ENCODE assay signal across 8 cellular contexts in genomic region chr15:40782609-40783227, GRCh38. TPM values are rescaled to one million over a fixed set of nuclear protein-coding genes. Genes with fewer than 3 reads are reported as not detected.
A peak's percentile ranks its signal among the peaks of the same experiment; 100 is the strongest.
DNase-seq lines count a peak whose midpoint lies in the region; ATAC-seq and TF ChIP-seq lines count a peak whose summit lies in the region.

No MANE protein-coding gene starts in this region.

- TF ChIP-seq POLR2A in heart left ventricle (IDR thresholded peaks at IDR 0.05), result no peak

- POLR2A ChIA-PET in Panc1 (lab: Charles Lee), result no interaction called here

- H3K4me1 ChIP-seq in Panc1 (ENCODE audit: control insufficient read depth, insufficient read depth, low read length), result peaks cover 5% of the 10 kb centered on the region; the same call in 1 of the 2 replicates
- H3K4me1 ChIP-seq in heart left ventricle, result peaks cover 0 to 16% (median 9%) of the 10 kb centered on the region in 12 donors

- CTCF ChIA-PET in Panc1 (lab: Charles Lee), result interaction anchor here (0.5 to 1.5 kb wide), 6 partner anchors 17 to 391 kb away, joined by 4 to 5 read pairs (median 4); partner anchors contain the start of genes DNAJC17 and ZFYVE19

- H3K36me3 ChIP-seq in Panc1 (ENCODE audit: control insufficient read depth, insufficient read depth, low read length), result no peaks in the 10 kb centered on the region; the same call in 1 of the 2 replicates
- peaks cover 0 to 28% (median 23%) of the 10 kb centered on the region in 9 donors for H3K36me3 ChIP-seq in heart left ventricle

- no peaks in the 10 kb centered on the region for H3K27me3 ChIP-seq in Panc1 (ENCODE audit: control insufficient read depth, insufficient read depth, low read length)
- no peaks in the 10 kb centered on the region for H3K27me3 ChIP-seq in heart left ventricle

- DNase-seq in NCI-H82 (lab: John Stamatoyannopoulos, UW), result peak; percentile 82
- no peak for DNase-seq in NCI-H82 treated with DMSO at 0.1 percent for 48 hours (lab: John Stamatoyannopoulos, UW; ENCODE audit: unreplicated experiment)
- DNase-seq in HK-2 (ENCODE audit: unreplicated experiment), result peak; percentile 59
- DNase-seq in Panc1 (ENCODE audit: low read depth, low spot score), result peak; percentile 35
- peak; percentile 67 for DNase-seq in activated T-helper 1 cell treated with Interleukin-2 at 50 U/mL for 16 hours (ENCODE audit: low read depth)
- DNase-seq in heart left ventricle, result peak in 2 of 5 donors; percentile 43 to 51
- DNase-seq in stimulated activated CD4-positive, alpha-beta T cell treated with anti-CD3 and anti-CD28 coated beads, Interleukin-15, amount 100 ng/mL, for 48 hours (ENCODE audit: low read depth in 2 of 2), result peak; percentile 64 to 70
- no peak for DNase-seq in putamen (ENCODE audit: low spot score)

- in situ Hi-C loops in Panc1 (cut with HindIII; ENCODE audit: low pct_unique_long_range_greater_than_20kb, low sequenced_read_pairs), result loop anchor here (25.0 kb wide), 1 partner anchor 145 kb away; no protein-coding TSS in a partner anchor

- H3K9me3 ChIP-seq in Panc1 (ENCODE audit: control insufficient read depth, insufficient read depth, low read depth, low read length) (no peaks in the 10 kb centered on the region), heart left ventricle (no peaks in the 10 kb centered on the region)

- TF ChIP-seq CTCF in Panc1 (IDR thresholded peaks at IDR 0.05), result peak; percentile 87; the same call in 1 of the 2 replicates
- TF ChIP-seq CTCF in heart left ventricle (IDR thresholded peaks at IDR 0.05), result peak; percentile 16 to 59 (median 48)

- H3K27ac ChIP-seq in Panc1 (ENCODE audit: low read length), result no peak overlapping the region
- H3K27ac ChIP-seq in heart left ventricle, result no peak overlapping the region

- intact Hi-C loops in Panc1 (cut with micrococcal nuclease; ENCODE audit: unreplicated experiment), result loop anchor here (10.0 kb wide), 1 partner anchor 108 kb away; no protein-coding TSS in a partner anchor
- intact Hi-C loops in heart left ventricle (cut with DNase I), result loop anchor here in 2 of 10 donors (2.0 to 5.0 kb wide), 3 partner anchors 104 to 264 kb away; no protein-coding TSS in a partner anchor

- ATAC-seq in Panc1, result peak; percentile 99
- ATAC-seq in heart left ventricle, result peak in 3 of 4 donors; percentile 68 to 76 (median 75)

- WGBS in heart left ventricle, 4 donors, result 64 to 89% (median 70%) methylated on average over 7 to 8 of the region's 8 CpGs

- H3K4me3 ChIP-seq in Panc1 (ENCODE audit: low read depth in 2 of 2, low read length in 2 of 2) (no peak overlapping the region), heart left ventricle (no peak overlapping the region)

- no TSS peak for BruUV-seq in Panc1 (replicated peaks; lab: Mats Ljungman, UMichigan)

RNA-seq across cellular contexts. Expression of gene C15orf62, which starts 12.9 kb away (rescaled TPM):
- total RNA-seq in Panc1 (2021; ENCODE audit: unreplicated experiment), result 0.33 TPM
- 0.78 TPM for polyA plus RNA-seq in Panc1 (2012; ENCODE audit: insufficient read length)
- 1 to 10 TPM in 1 of 9 donors, under 1 TPM in 5, not detected in 3; 0.12 to 1.1 (median 0.18) TPM for total RNA-seq in heart left ventricle
- under 1 TPM; 0.06 to 0.30 TPM for polyA plus RNA-seq in heart left ventricle

RNA-seq across cellular contexts. Expression of gene GCHFR, which starts 18.9 kb away (rescaled TPM):
- 37.2 TPM for total RNA-seq in Panc1 (2021; ENCODE audit: unreplicated experiment)
- polyA plus RNA-seq in Panc1 (2012; ENCODE audit: insufficient read length), result 83.3 TPM
- 10 to 100 TPM in 2 of 9 donors, 1 to 10 TPM in 7; 1.6 to 24.0 (median 6.6) TPM for total RNA-seq in heart left ventricle
- polyA plus RNA-seq in heart left ventricle, result 10 to 100 TPM in 1 of 2 donors, 1 to 10 TPM in 1; 5.1 to 12.7 TPM

RNA-seq across cellular contexts. Expression of gene ZFYVE19, which starts 24.2 kb away (rescaled TPM):
- total RNA-seq in Panc1 (2021; ENCODE audit: unreplicated experiment) (39.5 TPM), heart left ventricle (10 to 100 TPM; 11.9 to 27.1 (median 18.8) TPM)
- 46.8 TPM for polyA plus RNA-seq in Panc1 (2012; ENCODE audit: insufficient read length)
- polyA plus RNA-seq in heart left ventricle, result 10 to 100 TPM; 10.5 to 18.9 TPM

RNA-seq across cellular contexts. Expression of gene DNAJC17, which starts 24.6 kb away (rescaled TPM):
- total RNA-seq in Panc1 (2021; ENCODE audit: unreplicated experiment) (39.3 TPM), heart left ventricle (10 to 100 TPM in 8 of 9 donors, 1 to 10 TPM in 1; 7.6 to 19.7 (median 14.7) TPM)
- polyA plus RNA-seq in Panc1 (2012; ENCODE audit: insufficient read length), result 47.3 TPM
- 10 to 100 TPM; 29.1 to 29.9 TPM for polyA plus RNA-seq in heart left ventricle

RNA-seq across cellular contexts. Expression of gene RMDN3, which starts 27.7 kb away (rescaled TPM):
- total RNA-seq in Panc1 (2021; ENCODE audit: unreplicated experiment) (33.2 TPM), heart left ventricle (10 to 100 TPM; 12.0 to 22.9 (median 18.5) TPM)
- polyA plus RNA-seq in Panc1 (2012; ENCODE audit: insufficient read length), result 29.8 TPM
- polyA plus RNA-seq in heart left ventricle, result 10 to 100 TPM; 14.0 to 26.2 TPM

Comparison
In these comparisons a context has a peak if more than half of its experiments do, and no peak if none do; other contexts are left out.
1. DNase-seq: peak in NCI-H82 (single experiment), HK-2 (single experiment), Panc1 (single experiment), activated T-helper 1 cell treated with Interleukin-2 at 50 U/mL for 16 hours (single experiment) and stimulated activated CD4-positive, alpha-beta T cell treated with anti-CD3 and anti-CD28 coated beads, Interleukin-15, amount 100 ng/mL, for 48 hours (2 of 2); none in NCI-H82 treated with DMSO at 0.1 percent for 48 hours (single experiment) and putamen (single experiment).